Comparison of ENCODE assay signal across 1 cellular context in genomic region chr15:51282246-51282645, GRCh38.
A peak's percentile ranks its signal among the peaks of the same experiment; 100 is the strongest.
TF ChIP-seq lines count a peak whose summit lies in the region.

No MANE protein-coding gene starts in this region.

TF ChIP-seq in HepG2, 621 proteins besides CTCF, POLR2A, EP300 and RAD21:
- TF ChIP-seq TFAP4 (IDR thresholded peaks at IDR 0.05; ENCODE audit: borderline replicate concordance, low read depth) (peak; percentile 30; the same call in 1 of the 2 replicates), NR2F1 (CRISPR knock-in tag; IDR thresholded peaks at IDR 0.05) (peak in 1 of 2 experiments; percentile 30; a peak in 1 of 4 replicates)
